ENCODE assay signal across 21 cellular contexts in genomic region chr7:66348531-66348930, GRCh38.
DNase-seq lines count a peak whose midpoint lies in the region; ATAC-seq and TF ChIP-seq lines count a peak whose summit lies in the region.
"Had no signal": no experiment of that assay in that cellular context is flagged by ENCODE, and none has a peak within 500 bp of the region (broad histone marks: within the 10 kb centered on the region; RNA-seq: fewer than 3 reads in every experiment).

No MANE protein-coding gene starts in this region.

- H3K9me3 ChIP-seq in BLaER1 (peaks cover 6% of the 10 kb centered on the region; the same call in 1 of the 2 replicates), ascending aorta (peaks cover 0 to 5% of the 10 kb centered on the region in 2 donors)
- H3K9me3 ChIP-seq: colonic mucosa, gastrocnemius medialis had no signal

- ATAC-seq in HG02885 (IDR thresholded peaks at IDR 0.05; ENCODE audit: poor library complexity, unreplicated experiment) = no peak
- ATAC-seq: activated naive CD4-positive, alpha-beta T cell treated with anti-CD3 and anti-CD28 coated beads, Interleukin-2, amount 50 U/mL, for 72 hours; gastrocnemius medialis; HCT116 had no signal

- no peak overlapping the region for H3K27ac ChIP-seq in BLaER1
- peak overlapping the region; percentile 54 to 64 for H3K27ac ChIP-seq in ascending aorta
- H3K27ac ChIP-seq: C4-2B, colonic mucosa, gastrocnemius medialis, RWPE1 had no signal

- DNase-seq in ascending aorta (ENCODE audit: low spot score in 2 of 2) (no peak), fibroblast of the aortic adventitia (ENCODE audit: low read depth) (peak; percentile 32), putamen (ENCODE audit: low spot score) (peak; percentile 4), NCI-H2227 treated with DMSO at 0.1 percent for 48 hours (lab: John Stamatoyannopoulos, UW) (no peak), AML-193 (lab: John Stamatoyannopoulos, UW) (no peak)
- DNase-seq in activated T-cell treated with anti-CD3 and anti-CD28 coated beads, Interleukin-2, amount 50 U/mL, for 24 hours = no peak
- DNase-seq: colonic mucosa; gastrocnemius medialis; mesendoderm; natural killer cell; NCI-H1417 treated with DMSO at 0.1 percent for 48 hours; NCI-H524 treated with DMSO at 0.1 percent for 48 hours; stimulated activated CD4-positive, alpha-beta T cell treated with anti-CD3 and anti-CD28 coated beads, Interleukin-4, amount 100 ng/mL, for 4 hours had no signal

- H3K27me3 ChIP-seq in BLaER1 (no peaks in the 10 kb centered on the region), ascending aorta (no peaks in the 10 kb centered on the region)
- H3K27me3 ChIP-seq: colonic mucosa, gastrocnemius medialis had no signal

- H3K4me3 ChIP-seq in BLaER1 (no peak overlapping the region), ascending aorta (no peak overlapping the region), fibroblast of the aortic adventitia (ENCODE audit: low read depth, low read length) (no peak overlapping the region)
- H3K4me3 ChIP-seq: colonic mucosa, gastrocnemius medialis had no signal

- no peaks in the 10 kb centered on the region for H3K36me3 Mint-ChIP-seq in activated T-cell treated with anti-CD3 and anti-CD28 coated beads, Interleukin-2, amount 50 U/mL, for 24 hours (ENCODE audit: low read depth)
- H3K36me3 Mint-ChIP-seq: activated naive CD4-positive, alpha-beta T cell treated with anti-CD3 and anti-CD28 coated beads, Interleukin-2, amount 50 U/mL, for 72 hours; natural killer cell had no signal

- no peaks in the 10 kb centered on the region for H4K20me1 ChIP-seq in BLaER1

- H3K4me1 ChIP-seq in BLaER1 (peaks cover 22% of the 10 kb centered on the region), ascending aorta (peaks cover 3 to 18% of the 10 kb centered on the region in 2 donors)
- H3K4me1 ChIP-seq: colonic mucosa had no signal

- H3K4me1 Mint-ChIP-seq in activated T-cell treated with anti-CD3 and anti-CD28 coated beads, Interleukin-2, amount 50 U/mL, for 24 hours (ENCODE audit: low read depth) = no peaks in the 10 kb centered on the region

- peaks cover 3% of the 10 kb centered on the region for H3K27me3 Mint-ChIP-seq in activated T-cell treated with anti-CD3 and anti-CD28 coated beads, Interleukin-2, amount 50 U/mL, for 24 hours
- H3K27me3 Mint-ChIP-seq: brain had no signal

- no peaks in the 10 kb centered on the region for H3K9me3 Mint-ChIP-seq in activated T-cell treated with anti-CD3 and anti-CD28 coated beads, Interleukin-2, amount 50 U/mL, for 24 hours
- H3K9me3 Mint-ChIP-seq: activated naive CD4-positive, alpha-beta T cell treated with anti-CD3 and anti-CD28 coated beads, Interleukin-2, amount 50 U/mL, for 72 hours; activated T-helper 1 cell treated with anti-CD3 and anti-CD28 coated beads, Interleukin-12 subunit alpha, Interleukin-12 subunit beta, Interleukin-2, Interleukin-4 antibody, amounts not matched to agents 30 ng/mL and 10 ng/mL and 1 ng/mL, durations not matched to agents 14 hours and 24 hours and 36 hours; natural killer cell had no signal

- 0 out of 2 replicates have a peak, but pooled peaks cover 1% of the 10 kb centered on the region for H3K36me3 ChIP-seq in BLaER1
- no peaks in the 10 kb centered on the region for H3K36me3 ChIP-seq in ascending aorta
- H3K36me3 ChIP-seq: colonic mucosa, gastrocnemius medialis had no signal

- peak overlapping the region; percentile 55 for H3K4me2 ChIP-seq in BLaER1

- intact Hi-C loops in ascending aorta (cut with DNase I) = loop anchor here (10.0 kb wide), 1 partner anchor 134 kb away; no protein-coding TSS in a partner anchor

- H3K9ac ChIP-seq in BLaER1 = no peak overlapping the region

- H3K4me3 Mint-ChIP-seq in activated T-cell treated with anti-CD3 and anti-CD28 coated beads, Interleukin-2, amount 50 U/mL, for 24 hours = no peak overlapping the region
- H3K4me3 Mint-ChIP-seq: activated T-helper 1 cell treated with anti-CD3 and anti-CD28 coated beads, Interleukin-12 subunit alpha, Interleukin-12 subunit beta, Interleukin-2, Interleukin-4 antibody, amounts not matched to agents 30 ng/mL and 10 ng/mL and 1 ng/mL, durations not matched to agents 14 hours and 24 hours and 36 hours; brain; natural killer cell had no signal

- no peak for TF ChIP-seq CTCF in ascending aorta (IDR thresholded peaks at IDR 0.05)
- TF ChIP-seq CTCF in fibroblast of the aortic adventitia (IDR thresholded peaks at IDR 0.05; ENCODE audit: insufficient read depth, low read length) = no peak

- no peak overlapping the region for H3K27ac Mint-ChIP-seq in activated T-cell treated with anti-CD3 and anti-CD28 coated beads, Interleukin-2, amount 50 U/mL, for 24 hours
- H3K27ac Mint-ChIP-seq: activated naive CD4-positive, alpha-beta T cell treated with anti-CD3 and anti-CD28 coated beads, Interleukin-2, amount 50 U/mL, for 72 hours; activated T-helper 1 cell treated with anti-CD3 and anti-CD28 coated beads, Interleukin-12 subunit alpha, Interleukin-12 subunit beta, Interleukin-2, Interleukin-4 antibody, amounts not matched to agents 30 ng/mL and 10 ng/mL and 1 ng/mL, durations not matched to agents 14 hours and 24 hours and 36 hours; natural killer cell had no signal

Comparison
In these comparisons a context has a peak if more than half of its experiments do, and no peak if none do; other contexts are left out.
1. DNase-seq: peak in fibroblast of the aortic adventitia (single experiment) and putamen (single experiment); none in ascending aorta (0 of 2), NCI-H2227 treated with DMSO at 0.1 percent for 48 hours (single experiment), AML-193 (0 of 2) and activated T-cell treated with anti-CD3 and anti-CD28 coated beads, Interleukin-2, amount 50 U/mL, for 24 hours (single experiment).